20 cellular contexts compared by ENCODE assay signal in genomic region chr7:123650595-123650994, GRCh38. TPM values are rescaled to one million over a fixed set of nuclear protein-coding genes. Genes with fewer than 3 reads are reported as not detected.
DNase-seq lines count a peak whose midpoint lies in the region; ATAC-seq, FAIRE-seq and TF ChIP-seq lines count a peak whose summit lies in the region.
"Had no signal": no experiment of that assay in that cellular context is flagged by ENCODE, and none has a peak within 500 bp of the region (broad histone marks: within the 10 kb centered on the region; RNA-seq: fewer than 3 reads in every experiment).

No MANE protein-coding gene starts in this region.

- H3K79me2 ChIP-seq in endothelial cell of umbilical vein (ENCODE audit: control insufficient read depth, insufficient read depth, low read length) (no peaks in the 10 kb centered on the region), smooth muscle cell (ENCODE audit: low read depth) (no peaks in the 10 kb centered on the region)

- H4K20me1 ChIP-seq in endothelial cell of umbilical vein (replicated peaks; ENCODE audit: control insufficient read depth, extremely low read depth, insufficient read depth, low read length) (no peaks in the 10 kb centered on the region), smooth muscle cell (ENCODE audit: low read depth) (no peaks in the 10 kb centered on the region)

- no peaks in the 10 kb centered on the region for H3F3A ChIP-seq in smooth muscle cell (ENCODE audit: low read depth)

- H3K4me2 ChIP-seq in endothelial cell of umbilical vein (ENCODE audit: insufficient read depth, low read length) (no peak overlapping the region), smooth muscle cell (peak overlapping the region; percentile 6)

- H3K27ac ChIP-seq in cardiac muscle cell (peak overlapping the region; percentile 2), endothelial cell of umbilical vein (ENCODE audit: insufficient read depth, low read depth, low read length) (no peak overlapping the region), smooth muscle cell (ENCODE audit: low read depth) (no peak overlapping the region)

- POLR2A ChIA-PET in endothelial cell of umbilical vein (lab: Charles Lee), result interaction anchor here (1.0 kb wide), 1 partner anchor 99 kb away, joined by 3 read pairs; the partner anchor contains the start of gene WASL

- peaks cover 3% of the 10 kb centered on the region for H3K27me3 Mint-ChIP-seq in nephron progenitor cell (ENCODE audit: low read depth, poor library complexity)

- DNase-seq in cardiac muscle cell (ENCODE audit: low read depth in 1 of 2, low spot score in 1 of 2) (no peak), Right ventricle myocardium superior (no peak), endothelial cell of umbilical vein (ENCODE audit: low read depth, low spot score) (no peak), nephron progenitor cell (no peak), smooth muscle cell (lab: John Stamatoyannopoulos, UW; ENCODE audit: unreplicated experiment) (no peak), GM19238 (ENCODE audit: insufficient read length, low spot score) (no peak), T1000 (lab: John Stamatoyannopoulos, UW) (no peak)
- DNase-seq: 8988T, DMS79 treated with DMSO at 0.1 percent for 48 hours, MG63, NCI-H1092 treated with DMSO at 0.1 percent for 48 hours, NCI-H2081, NCI-H2171 treated with DMSO at 0.1 percent for 48 hours, NCI-H446 treated with DMSO at 0.1 percent for 48 hours had no signal

- H3K27me3 ChIP-seq in cardiac muscle cell (no peaks in the 10 kb centered on the region), endothelial cell of umbilical vein (ENCODE audit: control insufficient read depth in 2 of 2, insufficient read depth in 2 of 2, low read length in 2 of 2) (no peaks in the 10 kb centered on the region), smooth muscle cell (ENCODE audit: low read depth) (no peaks in the 10 kb centered on the region)
- H3K27me3 ChIP-seq: MG63 had no signal

- H3K9me1 ChIP-seq in endothelial cell of umbilical vein (replicated peaks; ENCODE audit: control insufficient read depth, extremely low read depth, insufficient read depth, low read length), result no peaks in the 10 kb centered on the region

- no TSS peak for BruUV-seq in endothelial cell of umbilical vein (replicated peaks; lab: Mats Ljungman, UMichigan)

- H3K27ac Mint-ChIP-seq in nephron progenitor cell, result peak overlapping the region; percentile 62
- H3K27ac Mint-ChIP-seq: IgD-negative memory B cell had no signal

- CTCF ChIA-PET in endothelial cell of umbilical vein (lab: Charles Lee), result interaction anchor here (0.8 to 4.8 kb wide), 5 partner anchors 15 to 51 kb away, joined by 4 to 21 read pairs (median 5); no protein-coding TSS in a partner anchor

- H3K36me3 Mint-ChIP-seq in nephron progenitor cell (ENCODE audit: low read depth), result no peaks in the 10 kb centered on the region
- H3K36me3 Mint-ChIP-seq: IgD-negative memory B cell had no signal

- ATAC-seq in Right ventricle myocardium superior (ENCODE audit: poor library complexity) (no peak), GM21528 (IDR thresholded peaks at IDR 0.05; ENCODE audit: low FRiP score, unreplicated experiment) (no peak)
- ATAC-seq: HCT116, Panc1 had no signal

- peak overlapping the region; percentile 52 for H2AFZ ChIP-seq in endothelial cell of umbilical vein (ENCODE audit: low read depth, low read length)
- H2AFZ ChIP-seq in smooth muscle cell (ENCODE audit: low read depth), result no peak overlapping the region

- H3K4me3 ChIP-seq in cardiac muscle cell (no peak overlapping the region), endothelial cell of umbilical vein (replicated peaks in 1 of 3; ENCODE audit: insufficient read depth in 1 of 3, low read depth in 1 of 3, low read length in 3 of 3) (no peak overlapping the region), smooth muscle cell (no peak overlapping the region)
- H3K4me3 ChIP-seq: MG63 had no signal

- intact Hi-C loops in Right ventricle myocardium superior (cut with DNase I) (no loop called here), endothelial cell of umbilical vein (cut with micrococcal nuclease) (no loop called here)

- H3K36me3 ChIP-seq in cardiac muscle cell, result no peaks in the 10 kb centered on the region
- H3K36me3 ChIP-seq in endothelial cell of umbilical vein (ENCODE audit: control insufficient read depth in 2 of 2, extremely low read depth in 1 of 2, insufficient read depth in 2 of 2, low read length in 2 of 2), result no peaks in the 10 kb centered on the region
- no peaks in the 10 kb centered on the region for H3K36me3 ChIP-seq in smooth muscle cell (ENCODE audit: low read depth)
- H3K36me3 ChIP-seq: MG63 had no signal

- no peak for TF ChIP-seq POLR2A in endothelial cell of umbilical vein (IDR thresholded peaks at IDR 0.05; ENCODE audit: low read depth, low read length)

- H3K9me3 Mint-ChIP-seq in nephron progenitor cell, result no peaks in the 10 kb centered on the region
- H3K9me3 Mint-ChIP-seq: IgD-negative memory B cell had no signal

- no peak overlapping the region for H3K9ac ChIP-seq in endothelial cell of umbilical vein (replicated peaks; ENCODE audit: extremely low read depth, insufficient read depth, low read length)
- H3K9ac ChIP-seq in smooth muscle cell (ENCODE audit: low read depth), result no peak overlapping the region

- dilution Hi-C loops in endothelial cell of umbilical vein (cut with MboI; ENCODE audit: extremely low pct_ligation_motif_present, low sequenced_read_pairs), result no loop called here

- WGBS in smooth muscle cell (ENCODE audit: low lambda C conversion rate), result 23% methylated on average over 2 of the region's 2 CpGs

- FAIRE-seq in endothelial cell of umbilical vein (lab: Jason Lieb, UNC), result peak; percentile 52

- TF ChIP-seq CTCF in cardiac muscle cell (IDR thresholded peaks at IDR 0.05; ENCODE audit: low read depth, low read length) (no peak), endothelial cell of umbilical vein (IDR thresholded peaks at IDR 0.05; ENCODE audit: extremely low read depth in 1 of 2, insufficient read depth in 1 of 2, low read depth in 1 of 2, low read length in 2 of 2) (no peak), nephron progenitor cell (IDR thresholded peaks at IDR 0.05) (no peak), smooth muscle cell (IDR thresholded peaks at IDR 0.05; ENCODE audit: borderline replicate concordance, insufficient read depth, poor library complexity, severe bottlenecking) (no peak)

- peaks cover 46% of the 10 kb centered on the region for H3K4me1 Mint-ChIP-seq in nephron progenitor cell
- H3K4me1 Mint-ChIP-seq: IgD-negative memory B cell had no signal

- H3K4me1 ChIP-seq in cardiac muscle cell (ENCODE audit: low read depth), result peaks cover 6% of the 10 kb centered on the region
- H3K4me1 ChIP-seq in endothelial cell of umbilical vein (ENCODE audit: control insufficient read depth, extremely low read depth, insufficient read depth, low read length), result peaks cover 11% of the 10 kb centered on the region
- H3K4me1 ChIP-seq in smooth muscle cell (ENCODE audit: low read depth), result peaks cover 5% of the 10 kb centered on the region

- H3K4me3 Mint-ChIP-seq in nephron progenitor cell, result no peak overlapping the region
- H3K4me3 Mint-ChIP-seq: IgD-negative memory B cell had no signal

- no peaks in the 10 kb centered on the region for H3K9me3 ChIP-seq in cardiac muscle cell (ENCODE audit: low read depth)
- no peaks in the 10 kb centered on the region for H3K9me3 ChIP-seq in endothelial cell of umbilical vein (replicated peaks; ENCODE audit: control insufficient read depth, insufficient read depth, low read length)
- no peaks in the 10 kb centered on the region for H3K9me3 ChIP-seq in smooth muscle cell (replicated peaks; ENCODE audit: low read depth)
- H3K9me3 ChIP-seq: MG63 had no signal

TF ChIP-seq in endothelial cell of umbilical vein, 7 proteins besides CTCF, POLR2A, EP300 and RAD21:
- TF ChIP-seq FOS (IDR thresholded peaks at IDR 0.05; ENCODE audit: borderline replicate concordance, insufficient read depth, low read length) (no peak), GATA2 (IDR thresholded peaks at IDR 0.05; ENCODE audit: insufficient read depth, insufficient read length, low read depth, low read length) (no peak), JUN (IDR thresholded peaks at IDR 0.05; ENCODE audit: borderline replicate concordance, insufficient read depth, insufficient read length, low read depth) (no peak), MAX (IDR thresholded peaks at IDR 0.05; ENCODE audit: insufficient read depth, insufficient read length) (no peak), POLR2AphosphoS5 (IDR thresholded peaks at IDR 0.05; ENCODE audit: insufficient read depth, low read depth, low read length) (no peak), MYC (IDR thresholded peaks at IDR 0.05; ENCODE audit: low read depth, low read length) (no peak)

RNA-seq across cellular contexts. Expression of gene LMOD2, which starts 5.1 kb away (rescaled TPM):
- total RNA-seq in cardiac muscle cell (19.7 and 24.3 TPM in 2 replicates), Right ventricle myocardium superior (511 TPM), endothelial cell of umbilical vein (not detected in 2 replicates), smooth muscle cell (not detected in 2 replicates)
- polyA plus RNA-seq in cardiac muscle cell (13.6 and 19.8 TPM in 2 replicates), endothelial cell of umbilical vein (not detected in 2 replicates), smooth muscle cell (0.10 TPM in 1 of 2 replicates, not detected in the other)
- 0.03 TPM in 1 of 2 replicates, not detected in the other for polyA plus RNA-seq in endothelial cell of umbilical vein (2011; cell fraction: cytosol; rRNA removed)
- polyA plus RNA-seq in endothelial cell of umbilical vein (2011; cell fraction: nucleus; rRNA removed), result 0.08 TPM in 1 of 2 replicates, not detected in the other
- polyA plus RNA-seq in endothelial cell of umbilical vein (2012), result not detected in 2 replicates
- not detected in 2 replicates for polyA minus RNA-seq in endothelial cell of umbilical vein
- polyA minus RNA-seq in endothelial cell of umbilical vein (2011; cell fraction: cytosol; rRNA and poly(A)+ RNA removed), result not detected
- polyA minus RNA-seq in endothelial cell of umbilical vein (2011; cell fraction: nucleus; rRNA and poly(A)+ RNA removed), result not detected in 2 replicates
- total RNA-seq: G401 had no signal
- polyA plus RNA-seq: AG04450, IgD-negative memory B cell had no signal

RNA-seq across cellular contexts. Expression of gene ASB15, which starts 49.0 kb away (rescaled TPM):
- total RNA-seq in cardiac muscle cell (not detected in 2 replicates), Right ventricle myocardium superior (78.6 TPM), endothelial cell of umbilical vein (not detected in 2 replicates), smooth muscle cell (not detected in 2 replicates)
- polyA plus RNA-seq in cardiac muscle cell (not detected in 2 replicates), endothelial cell of umbilical vein (not detected in 2 replicates), smooth muscle cell (0.07 and 0.20 TPM in 2 replicates)
- not detected in 2 replicates for polyA plus RNA-seq in endothelial cell of umbilical vein (2011; cell fraction: cytosol; rRNA removed)
- not detected in 2 replicates for polyA plus RNA-seq in endothelial cell of umbilical vein (2011; cell fraction: nucleus; rRNA removed)
- not detected in 2 replicates for polyA plus RNA-seq in endothelial cell of umbilical vein (2012)
- polyA minus RNA-seq in endothelial cell of umbilical vein, result not detected in 2 replicates
- not detected for polyA minus RNA-seq in endothelial cell of umbilical vein (2011; cell fraction: cytosol; rRNA and poly(A)+ RNA removed)
- not detected in 2 replicates for polyA minus RNA-seq in endothelial cell of umbilical vein (2011; cell fraction: nucleus; rRNA and poly(A)+ RNA removed)
- total RNA-seq: G401 had no signal
- polyA plus RNA-seq: AG04450, IgD-negative memory B cell had no signal

Comparison
In these comparisons a context has a peak if more than half of its experiments do, and no peak if none do; other contexts are left out.
1. RNA of gene LMOD2, which starts 5.1 kb away (total RNA-seq): 511 TPM in Right ventricle myocardium superior (single experiment); 19.7 to 24.3 TPM in cardiac muscle cell, not detected in endothelial cell of umbilical vein and not detected in smooth muscle cell; every median in the first group is over 10 times any median in the second.
2. RNA of gene ASB15, which starts 49.0 kb away (total RNA-seq): 78.6 TPM in Right ventricle myocardium superior (single experiment); not detected in cardiac muscle cell, not detected in endothelial cell of umbilical vein and not detected in smooth muscle cell; every median in the first group is over 10 times any median in the second.